In genomic region chr2:206472094-206472493, GRCh38 we compare ENCODE assay signal across 23 cellular contexts.
"Had no signal": no experiment of that assay in that cellular context is flagged by ENCODE, and none has a peak within 500 bp of the region (broad histone marks: within the 10 kb centered on the region; RNA-seq: fewer than 3 reads in every experiment).

No MANE protein-coding gene starts in this region.

- H3K27me3 ChIP-seq: breast epithelium, MG63, Peyer's patch had no signal

- H3K4me1 ChIP-seq: breast epithelium, Peyer's patch had no signal

- H3K36me3 ChIP-seq: breast epithelium, MG63, Peyer's patch had no signal

- H3K4me3 ChIP-seq: breast epithelium, MG63, Peyer's patch had no signal

- H3K9me3 ChIP-seq: breast epithelium, MG63, Peyer's patch had no signal

- DNase-seq: activated CD4-positive, alpha-beta T cell treated with anti-CD3 and anti-CD28 coated beads for 48 hours; activated CD4-positive, alpha-beta T cell treated with anti-CD3 and anti-CD28 coated beads, Interleukin-2, amount 50 U/mL, for 4 hours; activated CD8-positive, alpha-beta memory T cell treated with anti-CD3 and anti-CD28 coated beads, Interleukin-2, amount 10 ng/mL, durations not matched to agents 7 days and 5 days; activated effector memory CD4-positive, alpha-beta T cell treated with Interleukin-2 at 50 U/mL for 16 hours; activated naive CD4-positive, alpha-beta T cell; activated T-cell treated with anti-CD3 and anti-CD28 coated beads, Interleukin-2, amount 50 U/mL, for 24 hours; aorta; central memory CD4-positive, alpha-beta T cell; MG63; MV-4-11; NCI-H1092 treated with DMSO at 0.1 percent for 48 hours; NCI-H1417 treated with DMSO at 0.1 percent for 48 hours; NCI-H1694; NCI-H2029; NCI-H345; NCI-H510A; NCI-H526 treated with DMSO at 0.1 percent for 48 hours; NCI-H82; Peyer's patch; SHP77 had no signal

- H3K27ac ChIP-seq: breast epithelium, Peyer's patch, RWPE1 had no signal

- ATAC-seq: activated CD4-positive, CD25-positive, alpha-beta regulatory T cell treated with anti-CD3 and anti-CD28 coated beads, Interleukin-2, amount 50 U/mL, for 24 hours; activated CD8-positive, alpha-beta memory T cell treated with anti-CD3 and anti-CD28 coated beads, Interleukin-2, amount 10 ng/mL, durations not matched to agents 7 days and 5 days had no signal
